Comparison of ENCODE assay signal across 10 cellular contexts in the genomic region with DNA sequence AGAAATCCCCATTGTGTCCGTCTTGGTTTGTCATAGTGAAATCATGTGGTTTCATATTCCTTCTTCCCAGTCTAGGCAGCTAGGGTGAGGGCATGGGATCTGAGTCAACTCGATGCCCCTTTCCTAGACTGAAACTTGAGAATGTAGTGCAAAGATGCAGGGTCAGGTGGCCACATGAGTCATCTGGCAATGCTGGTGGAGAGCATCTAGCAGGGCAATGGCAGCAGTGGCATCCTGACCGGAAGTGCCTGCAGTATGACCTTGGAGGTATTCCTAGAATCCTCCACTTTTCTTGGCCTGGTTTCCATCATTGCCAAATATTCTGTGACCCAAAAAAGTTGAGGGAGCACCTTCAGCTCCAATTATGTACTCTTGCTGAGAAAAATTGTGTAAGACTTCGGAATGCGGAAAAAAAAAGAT. TPM values are rescaled to one million over a fixed set of nuclear protein-coding genes. Genes with fewer than 3 reads are reported as not detected.
DNase-seq lines count a peak whose midpoint lies in the region; ATAC-seq lines count a peak whose summit lies in the region.
"Had no signal": no experiment of that assay in that cellular context is flagged by ENCODE, and none has a peak within 500 bp of the region (broad histone marks: within the 10 kb centered on the region; RNA-seq: fewer than 3 reads in every experiment).

No MANE protein-coding gene starts in this region.

- H3K27ac Mint-ChIP-seq in T-helper 17 cell, result no peak overlapping the region
- no peak overlapping the region for H3K27ac Mint-ChIP-seq in CD8-positive, alpha-beta memory T cell
- H3K27ac Mint-ChIP-seq: activated T-cell treated with anti-CD3 and anti-CD28 coated beads, Interleukin-2, amount 50 U/mL, for 72 hours; endodermal cell had no signal

- no peak overlapping the region for H3K4me3 ChIP-seq in SJCRH30
- no peak overlapping the region for H3K4me3 ChIP-seq in skeletal muscle satellite cell (ENCODE audit: low read length)
- H3K4me3 ChIP-seq in CD8-positive, alpha-beta memory T cell (ENCODE audit: low read length), result no peak overlapping the region

- H3K4me1 ChIP-seq in SJCRH30 (peaks cover 5% of the 10 kb centered on the region; the same call in 1 of the 2 replicates), skeletal muscle satellite cell (ENCODE audit: control insufficient read depth, insufficient read depth, low read length) (peaks cover 40% of the 10 kb centered on the region)
- no peaks in the 10 kb centered on the region for H3K4me1 ChIP-seq in CD8-positive, alpha-beta memory T cell (ENCODE audit: insufficient read depth, low read length)

- peaks cover 0 to 4% (median 3%) of the 10 kb centered on the region in 5 donors for H3K9me3 Mint-ChIP-seq in CD8-positive, alpha-beta memory T cell
- H3K9me3 Mint-ChIP-seq: endodermal cell had no signal

- peak overlapping the region; percentile 43 for H3K4me2 ChIP-seq in skeletal muscle satellite cell (ENCODE audit: low read length)

- no peaks in the 10 kb centered on the region for H3K4me1 Mint-ChIP-seq in T-helper 17 cell
- H3K4me1 Mint-ChIP-seq in CD8-positive, alpha-beta memory T cell, result no peaks in the 10 kb centered on the region
- H3K4me1 Mint-ChIP-seq: endodermal cell had no signal

- H3K36me3 Mint-ChIP-seq in T-helper 17 cell (ENCODE audit: low read depth), result peaks cover 5% of the 10 kb centered on the region
- peaks cover 0 to 2% (median 0%) of the 10 kb centered on the region in 3 donors for H3K36me3 Mint-ChIP-seq in CD8-positive, alpha-beta memory T cell

- no peak overlapping the region for H3K4me3 Mint-ChIP-seq in T-helper 17 cell
- no peak overlapping the region for H3K4me3 Mint-ChIP-seq in CD8-positive, alpha-beta memory T cell
- H3K4me3 Mint-ChIP-seq: activated T-cell treated with anti-CD3 and anti-CD28 coated beads, Interleukin-2, amount 50 U/mL, for 72 hours; endodermal cell had no signal

- POLR2A ChIA-PET in CD8-positive, alpha-beta memory T cell (lab: Charles Lee), result no interaction called here

- peak overlapping the region; percentile 12; the same call in 1 of the 2 replicates for H3K27ac ChIP-seq in SJCRH30
- no peak overlapping the region for H3K27ac ChIP-seq in CD8-positive, alpha-beta memory T cell (ENCODE audit: low read depth, low read length)

- peaks cover 7% of the 10 kb centered on the region for H3K27me3 Mint-ChIP-seq in T-helper 17 cell
- peaks cover 6 to 10% of the 10 kb centered on the region in 2 donors for H3K27me3 Mint-ChIP-seq in CD8-positive, alpha-beta memory T cell

- no peaks in the 10 kb centered on the region for H3K27me3 ChIP-seq in SJCRH30
- H3K27me3 ChIP-seq in skeletal muscle satellite cell (ENCODE audit: control insufficient read depth, insufficient read depth, low read length), result no peaks in the 10 kb centered on the region
- no peaks in the 10 kb centered on the region for H3K27me3 ChIP-seq in CD8-positive, alpha-beta memory T cell (ENCODE audit: insufficient read depth, low read length, poor library complexity, severe bottlenecking)

- H3K36me3 ChIP-seq in SJCRH30 (no peaks in the 10 kb centered on the region), skeletal muscle satellite cell (ENCODE audit: insufficient read depth, low read length) (no peaks in the 10 kb centered on the region)
- H3K36me3 ChIP-seq in CD8-positive, alpha-beta memory T cell (ENCODE audit: insufficient read depth, low read length), result no peaks in the 10 kb centered on the region

- CTCF ChIA-PET in CD8-positive, alpha-beta memory T cell (lab: Charles Lee), result no interaction called here

- ATAC-seq in T-helper 17 cell, result no peak
- ATAC-seq: activated T-cell treated with anti-CD3 and anti-CD28 coated beads, Interleukin-2, amount 50 U/mL, for 72 hours had no signal

- no peaks in the 10 kb centered on the region for H3K9me3 ChIP-seq in SJCRH30 (replicated peaks)
- no peaks in the 10 kb centered on the region for H3K9me3 ChIP-seq in skeletal muscle satellite cell (replicated peaks; ENCODE audit: low read length)
- H3K9me3 ChIP-seq in T-helper 17 cell (ENCODE audit: control insufficient read depth, low read length, poor library complexity, severe bottlenecking), result no peaks in the 10 kb centered on the region
- H3K9me3 ChIP-seq in CD8-positive, alpha-beta memory T cell (ENCODE audit: low read length), result no peaks in the 10 kb centered on the region

- H3K9ac ChIP-seq in skeletal muscle satellite cell (ENCODE audit: low read depth, low read length), result peak overlapping the region; percentile 39

- DNase-seq in GOT3 (lab: John Stamatoyannopoulos, UW), result peak; percentile 17
- peak; percentile 57 to 65 for DNase-seq in SJCRH30
- peak; percentile 95 for DNase-seq in fibroblast of peridontal ligament (ENCODE audit: extremely low read depth)
- no peak for DNase-seq in T-helper 17 cell
- DNase-seq in CD8-positive, alpha-beta memory T cell, result no peak
- DNase-seq in putamen (ENCODE audit: low spot score), result no peak
- DNase-seq: activated T-cell treated with anti-CD3 and anti-CD28 coated beads, Interleukin-2, amount 50 U/mL, for 72 hours; endodermal cell; NCI-H446 treated with DMSO at 0.1 percent for 48 hours had no signal

RNA-seq across cellular contexts. Expression of a gene that starts 39.1 kb away (rescaled TPM):
- 19.0 and 20.6 TPM in 2 replicates for total RNA-seq in SJCRH30 (2014; rRNA removed; shearing (Covaris generic))
- total RNA-seq in skeletal muscle satellite cell (2012; rRNA removed), result 33.0 and 39.8 TPM in 2 replicates
- total RNA-seq in T-helper 17 cell, result 10 to 100 TPM; 14.2 to 18.0 TPM
- total RNA-seq in CD8-positive, alpha-beta memory T cell, result 10 to 100 TPM; 31.6 to 35.9 TPM
- polyA plus RNA-seq in CD8-positive, alpha-beta memory T cell, result 26.8 TPM

Comparison
In these comparisons a context has a peak if more than half of its experiments do, and no peak if none do; other contexts are left out.
1. DNase-seq: peak in GOT3 (single experiment), SJCRH30 (2 of 2) and fibroblast of peridontal ligament (single experiment); none in T-helper 17 cell (0 of 3), CD8-positive, alpha-beta memory T cell (0 of 5) and putamen (single experiment).